Comparison of ENCODE assay signal across 1 cellular context in the genomic region with DNA sequence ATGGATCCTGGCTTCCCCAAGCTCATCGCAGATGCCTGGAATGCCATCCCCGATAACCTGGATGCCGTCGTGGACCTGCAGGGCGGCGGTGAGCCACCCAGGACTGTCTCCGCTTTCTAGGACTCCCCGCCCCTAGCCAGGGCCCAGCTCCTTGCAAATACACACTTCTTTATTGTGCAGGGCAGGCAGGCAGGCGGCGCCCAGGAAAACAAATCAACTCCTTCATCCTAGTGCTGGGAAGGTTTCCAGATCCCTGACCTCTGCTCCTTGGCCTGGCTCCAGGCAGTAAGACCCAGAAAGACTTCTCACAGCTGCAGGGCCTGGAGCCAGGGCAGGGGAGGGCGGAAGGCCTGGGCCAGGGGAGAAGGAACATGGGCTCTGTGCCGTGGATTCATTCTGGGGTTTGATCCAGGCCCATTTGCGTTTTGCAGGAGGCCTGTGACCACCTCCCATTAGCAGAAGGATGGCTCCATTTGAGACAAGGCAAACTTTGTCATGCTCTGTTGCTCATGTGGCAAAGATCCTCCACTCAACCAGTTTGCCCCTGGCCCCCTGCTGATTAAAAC.
TF ChIP-seq lines count a peak whose summit lies in the region.

No MANE protein-coding gene starts in this region.

TF ChIP-seq in HepG2, 621 proteins besides CTCF, POLR2A, EP300 and RAD21 (continued from another document and continues in another):
- TF ChIP-seq ZNF430 (CRISPR knock-in tag; IDR thresholded peaks at IDR 0.05) (no peak), ZBTB8A (CRISPR knock-in tag; IDR thresholded peaks at IDR 0.05; ENCODE audit: borderline replicate concordance, low read depth) (no peak), AHR (CRISPR knock-in tag; IDR thresholded peaks at IDR 0.05) (no peak), TMF1 (CRISPR knock-in tag; IDR thresholded peaks at IDR 0.05; ENCODE audit: low read depth) (no peak), SMAD1 (CRISPR knock-in tag; IDR thresholded peaks at IDR 0.05; ENCODE audit: borderline replicate concordance, low read depth) (no peak), SP5 (CRISPR knock-in tag; IDR thresholded peaks at IDR 0.05; ENCODE audit: borderline replicate concordance, low read depth) (peak; percentile 48; the same call in 1 of the 2 replicates), ZKSCAN8 (CRISPR knock-in tag; IDR thresholded peaks at IDR 0.05; ENCODE audit: borderline replicate concordance) (0 out of 2 replicates have a peak, but pooled peaks have one; percentile 30), NFE2L1 (CRISPR knock-in tag; IDR thresholded peaks at IDR 0.05; ENCODE audit: borderline replicate concordance) (no peak), ZNF616 (CRISPR knock-in tag; IDR thresholded peaks at IDR 0.05; ENCODE audit: low read depth) (no peak), ZNF431 (CRISPR knock-in tag; IDR thresholded peaks at IDR 0.05; ENCODE audit: borderline replicate concordance, low read depth) (no peak), SKI (IDR thresholded peaks at IDR 0.05; ENCODE audit: partially characterized antibody) (no peak), ZNF205 (CRISPR knock-in tag; IDR thresholded peaks at IDR 0.05) (peak; percentile 46; the same call in 1 of the 2 replicates), ZNF44 (CRISPR knock-in tag; IDR thresholded peaks at IDR 0.05) (no peak), GABPA (IDR thresholded peaks at IDR 0.05; ENCODE audit: low read depth, low read length) (no peak), GABPA (CRISPR knock-in tag; IDR thresholded peaks at IDR 0.05; ENCODE audit: low read depth) (no peak), FOXM1 (CRISPR knock-in tag; IDR thresholded peaks at IDR 0.05) (no peak), RORA (CRISPR knock-in tag; IDR thresholded peaks at IDR 0.05) (no peak), HCFC1 (IDR thresholded peaks at IDR 0.05; ENCODE audit: low read depth, low read length) (no peak), ZNF225 (CRISPR knock-in tag; IDR thresholded peaks at IDR 0.05) (0 out of 2 replicates have a peak, but pooled peaks have one; percentile 41), NRL (CRISPR knock-in tag; IDR thresholded peaks at IDR 0.05; ENCODE audit: borderline replicate concordance) (peak; percentile 60; the same call in 1 of the 2 replicates), ZBTB7B (CRISPR knock-in tag; IDR thresholded peaks at IDR 0.05) (no peak), FOXC1 (CRISPR knock-in tag; IDR thresholded peaks at IDR 0.05; ENCODE audit: borderline replicate concordance) (no peak), GZF1 (CRISPR knock-in tag; IDR thresholded peaks at IDR 0.05) (no peak), TSC22D2 (CRISPR knock-in tag; IDR thresholded peaks at IDR 0.05; ENCODE audit: borderline replicate concordance) (0 out of 2 replicates have a peak, but pooled peaks have one; percentile 36), ZNF746 (CRISPR knock-in tag; IDR thresholded peaks at IDR 0.05) (peak; percentile 51; the same call in 1 of the 2 replicates), ZBTB20 (CRISPR knock-in tag; IDR thresholded peaks at IDR 0.05; ENCODE audit: borderline replicate concordance, low read depth) (no peak), ZNF530 (CRISPR knock-in tag; IDR thresholded peaks at IDR 0.05; ENCODE audit: low read depth) (no peak), ZFP82 (CRISPR knock-in tag; IDR thresholded peaks at IDR 0.05; ENCODE audit: borderline replicate concordance) (no peak), MIER2 (CRISPR knock-in tag; IDR thresholded peaks at IDR 0.05) (0 out of 2 replicates have a peak, but pooled peaks have one; percentile 24), NCOA1 (CRISPR knock-in tag; IDR thresholded peaks at IDR 0.05) (no peak), SOX13 (IDR thresholded peaks at IDR 0.05) (no peak), SOX13 (CRISPR knock-in tag; conservative IDR thresholded peaks at IDR 0.05 in 1 of 2, IDR thresholded peaks at IDR 0.05 in 1 of 2) (peak in 1 of 2 experiments; percentile 74; a peak in 2 of 4 replicates), ZNF234 (CRISPR knock-in tag; conservative IDR thresholded peaks at IDR 0.05) (no peak), ELF3 (CRISPR knock-in tag; IDR thresholded peaks at IDR 0.05) (peak; percentile 43; the same call in 1 of the 2 replicates), ZZZ3 (CRISPR knock-in tag; IDR thresholded peaks at IDR 0.05; ENCODE audit: borderline replicate concordance) (no peak), ZNF775 (CRISPR knock-in tag; IDR thresholded peaks at IDR 0.05; ENCODE audit: borderline replicate concordance) (no peak)
- TF ChIP-seq, protein P1, sequence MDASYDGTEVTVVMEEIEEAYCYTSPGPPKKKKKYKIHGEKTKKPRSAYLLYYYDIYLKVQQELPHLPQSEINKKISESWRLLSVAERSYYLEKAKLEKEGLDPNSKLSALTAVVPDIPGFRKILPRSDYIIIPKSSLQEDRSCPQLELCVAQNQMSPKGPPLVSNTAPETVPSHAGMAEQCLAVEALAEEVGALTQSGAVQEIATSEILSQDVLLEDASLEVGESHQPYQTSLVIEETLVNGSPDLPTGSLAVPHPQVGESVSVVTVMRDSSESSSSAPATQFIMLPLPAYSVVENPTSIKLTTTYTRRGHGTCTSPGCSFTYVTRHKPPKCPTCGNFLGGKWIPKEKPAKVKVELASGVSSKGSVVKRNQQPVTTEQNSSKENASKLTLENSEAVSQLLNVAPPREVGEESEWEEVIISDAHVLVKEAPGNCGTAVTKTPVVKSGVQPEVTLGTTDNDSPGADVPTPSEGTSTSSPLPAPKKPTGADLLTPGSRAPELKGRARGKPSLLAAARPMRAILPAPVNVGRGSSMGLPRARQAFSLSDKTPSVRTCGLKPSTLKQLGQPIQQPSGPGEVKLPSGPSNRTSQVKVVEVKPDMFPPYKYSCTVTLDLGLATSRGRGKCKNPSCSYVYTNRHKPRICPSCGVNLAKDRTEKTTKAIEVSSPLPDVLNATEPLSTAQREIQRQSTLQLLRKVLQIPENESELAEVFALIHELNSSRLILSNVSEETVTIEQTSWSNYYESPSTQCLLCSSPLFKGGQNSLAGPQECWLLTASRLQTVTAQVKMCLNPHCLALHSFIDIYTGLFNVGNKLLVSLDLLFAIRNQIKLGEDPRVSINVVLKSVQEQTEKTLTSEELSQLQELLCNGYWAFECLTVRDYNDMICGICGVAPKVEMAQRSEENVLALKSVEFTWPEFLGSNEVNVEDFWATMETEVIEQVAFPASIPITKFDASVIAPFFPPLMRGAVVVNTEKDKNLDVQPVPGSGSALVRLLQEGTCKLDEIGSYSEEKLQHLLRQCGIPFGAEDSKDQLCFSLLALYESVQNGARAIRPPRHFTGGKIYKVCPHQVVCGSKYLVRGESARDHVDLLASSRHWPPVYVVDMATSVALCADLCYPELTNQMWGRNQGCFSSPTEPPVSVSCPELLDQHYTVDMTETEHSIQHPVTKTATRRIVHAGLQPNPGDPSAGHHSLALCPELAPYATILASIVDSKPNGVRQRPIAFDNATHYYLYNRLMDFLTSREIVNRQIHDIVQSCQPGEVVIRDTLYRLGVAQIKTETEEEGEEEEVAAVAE (CRISPR knock-in tag; IDR thresholded peaks at IDR 0.05; ENCODE audit: borderline replicate concordance) = peak; percentile 46; the same call in 1 of the 2 replicates
- TF ChIP-seq, protein P2, sequence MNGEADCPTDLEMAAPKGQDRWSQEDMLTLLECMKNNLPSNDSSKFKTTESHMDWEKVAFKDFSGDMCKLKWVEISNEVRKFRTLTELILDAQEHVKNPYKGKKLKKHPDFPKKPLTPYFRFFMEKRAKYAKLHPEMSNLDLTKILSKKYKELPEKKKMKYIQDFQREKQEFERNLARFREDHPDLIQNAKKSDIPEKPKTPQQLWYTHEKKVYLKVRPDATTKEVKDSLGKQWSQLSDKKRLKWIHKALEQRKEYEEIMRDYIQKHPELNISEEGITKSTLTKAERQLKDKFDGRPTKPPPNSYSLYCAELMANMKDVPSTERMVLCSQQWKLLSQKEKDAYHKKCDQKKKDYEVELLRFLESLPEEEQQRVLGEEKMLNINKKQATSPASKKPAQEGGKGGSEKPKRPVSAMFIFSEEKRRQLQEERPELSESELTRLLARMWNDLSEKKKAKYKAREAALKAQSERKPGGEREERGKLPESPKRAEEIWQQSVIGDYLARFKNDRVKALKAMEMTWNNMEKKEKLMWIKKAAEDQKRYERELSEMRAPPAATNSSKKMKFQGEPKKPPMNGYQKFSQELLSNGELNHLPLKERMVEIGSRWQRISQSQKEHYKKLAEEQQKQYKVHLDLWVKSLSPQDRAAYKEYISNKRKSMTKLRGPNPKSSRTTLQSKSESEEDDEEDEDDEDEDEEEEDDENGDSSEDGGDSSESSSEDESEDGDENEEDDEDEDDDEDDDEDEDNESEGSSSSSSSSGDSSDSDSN (CRISPR knock-in tag; IDR thresholded peaks at IDR 0.05) = peak; percentile 47; the same call in 1 of the 2 replicates
- TF ChIP-seq, protein P3, sequence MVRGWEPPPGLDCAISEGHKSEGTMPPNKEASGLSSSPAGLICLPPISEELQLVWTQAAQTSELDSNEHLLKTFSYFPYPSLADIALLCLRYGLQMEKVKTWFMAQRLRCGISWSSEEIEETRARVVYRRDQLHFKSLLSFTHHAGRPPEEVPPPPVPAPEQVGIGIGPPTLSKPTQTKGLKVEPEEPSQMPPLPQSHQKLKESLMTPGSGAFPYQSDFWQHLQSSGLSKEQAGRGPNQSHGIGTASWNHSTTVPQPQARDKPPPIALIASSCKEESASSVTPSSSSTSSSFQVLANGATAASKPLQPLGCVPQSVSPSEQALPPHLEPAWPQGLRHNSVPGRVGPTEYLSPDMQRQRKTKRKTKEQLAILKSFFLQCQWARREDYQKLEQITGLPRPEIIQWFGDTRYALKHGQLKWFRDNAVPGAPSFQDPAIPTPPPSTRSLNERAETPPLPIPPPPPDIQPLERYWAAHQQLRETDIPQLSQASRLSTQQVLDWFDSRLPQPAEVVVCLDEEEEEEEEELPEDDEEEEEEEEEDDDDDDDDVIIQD (CRISPR knock-in tag; IDR thresholded peaks at IDR 0.05; ENCODE audit: low read depth) = no peak
- TF ChIP-seq, protein P4, sequence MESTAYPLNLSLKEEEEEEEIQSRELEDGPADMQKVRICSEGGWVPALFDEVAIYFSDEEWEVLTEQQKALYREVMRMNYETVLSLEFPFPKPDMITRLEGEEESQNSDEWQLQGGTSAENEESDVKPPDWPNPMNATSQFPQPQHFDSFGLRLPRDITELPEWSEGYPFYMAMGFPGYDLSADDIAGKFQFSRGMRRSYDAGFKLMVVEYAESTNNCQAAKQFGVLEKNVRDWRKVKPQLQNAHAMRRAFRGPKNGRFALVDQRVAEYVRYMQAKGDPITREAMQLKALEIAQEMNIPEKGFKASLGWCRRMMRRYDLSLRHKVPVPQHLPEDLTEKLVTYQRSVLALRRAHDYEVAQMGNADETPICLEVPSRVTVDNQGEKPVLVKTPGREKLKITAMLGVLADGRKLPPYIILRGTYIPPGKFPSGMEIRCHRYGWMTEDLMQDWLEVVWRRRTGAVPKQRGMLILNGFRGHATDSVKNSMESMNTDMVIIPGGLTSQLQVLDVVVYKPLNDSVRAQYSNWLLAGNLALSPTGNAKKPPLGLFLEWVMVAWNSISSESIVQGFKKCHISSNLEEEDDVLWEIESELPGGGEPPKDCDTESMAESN (CRISPR knock-in tag; conservative IDR thresholded peaks at IDR 0.05) = no peak
- TF ChIP-seq, protein P5, sequence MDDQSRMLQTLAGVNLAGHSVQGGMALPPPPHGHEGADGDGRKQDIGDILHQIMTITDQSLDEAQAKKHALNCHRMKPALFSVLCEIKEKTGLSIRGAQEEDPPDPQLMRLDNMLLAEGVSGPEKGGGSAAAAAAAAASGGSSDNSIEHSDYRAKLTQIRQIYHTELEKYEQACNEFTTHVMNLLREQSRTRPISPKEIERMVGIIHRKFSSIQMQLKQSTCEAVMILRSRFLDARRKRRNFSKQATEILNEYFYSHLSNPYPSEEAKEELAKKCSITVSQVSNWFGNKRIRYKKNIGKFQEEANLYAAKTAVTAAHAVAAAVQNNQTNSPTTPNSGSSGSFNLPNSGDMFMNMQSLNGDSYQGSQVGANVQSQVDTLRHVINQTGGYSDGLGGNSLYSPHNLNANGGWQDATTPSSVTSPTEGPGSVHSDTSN (CRISPR knock-in tag; IDR thresholded peaks at IDR 0.05; ENCODE audit: borderline replicate concordance) = no peak
- TF ChIP-seq, protein P6, sequence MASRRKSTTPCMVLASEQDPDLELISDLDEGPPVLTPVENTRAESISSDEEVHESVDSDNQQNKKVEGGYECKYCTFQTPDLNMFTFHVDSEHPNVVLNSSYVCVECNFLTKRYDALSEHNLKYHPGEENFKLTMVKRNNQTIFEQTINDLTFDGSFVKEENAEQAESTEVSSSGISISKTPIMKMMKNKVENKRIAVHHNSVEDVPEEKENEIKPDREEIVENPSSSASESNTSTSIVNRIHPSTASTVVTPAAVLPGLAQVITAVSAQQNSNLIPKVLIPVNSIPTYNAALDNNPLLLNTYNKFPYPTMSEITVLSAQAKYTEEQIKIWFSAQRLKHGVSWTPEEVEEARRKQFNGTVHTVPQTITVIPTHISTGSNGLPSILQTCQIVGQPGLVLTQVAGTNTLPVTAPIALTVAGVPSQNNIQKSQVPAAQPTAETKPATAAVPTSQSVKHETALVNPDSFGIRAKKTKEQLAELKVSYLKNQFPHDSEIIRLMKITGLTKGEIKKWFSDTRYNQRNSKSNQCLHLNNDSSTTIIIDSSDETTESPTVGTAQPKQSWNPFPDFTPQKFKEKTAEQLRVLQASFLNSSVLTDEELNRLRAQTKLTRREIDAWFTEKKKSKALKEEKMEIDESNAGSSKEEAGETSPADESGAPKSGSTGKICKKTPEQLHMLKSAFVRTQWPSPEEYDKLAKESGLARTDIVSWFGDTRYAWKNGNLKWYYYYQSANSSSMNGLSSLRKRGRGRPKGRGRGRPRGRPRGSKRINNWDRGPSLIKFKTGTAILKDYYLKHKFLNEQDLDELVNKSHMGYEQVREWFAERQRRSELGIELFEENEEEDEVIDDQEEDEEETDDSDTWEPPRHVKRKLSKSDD (CRISPR knock-in tag; IDR thresholded peaks at IDR 0.05; ENCODE audit: low read depth) = no peak
- TF ChIP-seq, protein P7, sequence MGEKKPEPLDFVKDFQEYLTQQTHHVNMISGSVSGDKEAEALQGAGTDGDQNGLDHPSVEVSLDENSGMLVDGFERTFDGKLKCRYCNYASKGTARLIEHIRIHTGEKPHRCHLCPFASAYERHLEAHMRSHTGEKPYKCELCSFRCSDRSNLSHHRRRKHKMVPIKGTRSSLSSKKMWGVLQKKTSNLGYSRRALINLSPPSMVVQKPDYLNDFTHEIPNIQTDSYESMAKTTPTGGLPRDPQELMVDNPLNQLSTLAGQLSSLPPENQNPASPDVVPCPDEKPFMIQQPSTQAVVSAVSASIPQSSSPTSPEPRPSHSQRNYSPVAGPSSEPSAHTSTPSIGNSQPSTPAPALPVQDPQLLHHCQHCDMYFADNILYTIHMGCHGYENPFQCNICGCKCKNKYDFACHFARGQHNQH (CRISPR knock-in tag; IDR thresholded peaks at IDR 0.05) = peak; percentile 49; the same call in 1 of the 2 replicates
- TF ChIP-seq, protein P8, sequence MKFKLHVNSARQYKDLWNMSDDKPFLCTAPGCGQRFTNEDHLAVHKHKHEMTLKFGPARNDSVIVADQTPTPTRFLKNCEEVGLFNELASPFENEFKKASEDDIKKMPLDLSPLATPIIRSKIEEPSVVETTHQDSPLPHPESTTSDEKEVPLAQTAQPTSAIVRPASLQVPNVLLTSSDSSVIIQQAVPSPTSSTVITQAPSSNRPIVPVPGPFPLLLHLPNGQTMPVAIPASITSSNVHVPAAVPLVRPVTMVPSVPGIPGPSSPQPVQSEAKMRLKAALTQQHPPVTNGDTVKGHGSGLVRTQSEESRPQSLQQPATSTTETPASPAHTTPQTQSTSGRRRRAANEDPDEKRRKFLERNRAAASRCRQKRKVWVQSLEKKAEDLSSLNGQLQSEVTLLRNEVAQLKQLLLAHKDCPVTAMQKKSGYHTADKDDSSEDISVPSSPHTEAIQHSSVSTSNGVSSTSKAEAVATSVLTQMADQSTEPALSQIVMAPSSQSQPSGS (CRISPR knock-in tag; IDR thresholded peaks at IDR 0.05) = 0 out of 2 replicates have a peak, but pooled peaks have one; percentile 28
- TF ChIP-seq, protein P9, sequence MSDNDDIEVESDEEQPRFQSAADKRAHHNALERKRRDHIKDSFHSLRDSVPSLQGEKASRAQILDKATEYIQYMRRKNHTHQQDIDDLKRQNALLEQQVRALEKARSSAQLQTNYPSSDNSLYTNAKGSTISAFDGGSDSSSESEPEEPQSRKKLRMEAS (IDR thresholded peaks at IDR 0.05) = peak; percentile 12; the same call in 1 of the 2 replicates
